1 cellular context compared by ENCODE assay signal in the genomic region with DNA sequence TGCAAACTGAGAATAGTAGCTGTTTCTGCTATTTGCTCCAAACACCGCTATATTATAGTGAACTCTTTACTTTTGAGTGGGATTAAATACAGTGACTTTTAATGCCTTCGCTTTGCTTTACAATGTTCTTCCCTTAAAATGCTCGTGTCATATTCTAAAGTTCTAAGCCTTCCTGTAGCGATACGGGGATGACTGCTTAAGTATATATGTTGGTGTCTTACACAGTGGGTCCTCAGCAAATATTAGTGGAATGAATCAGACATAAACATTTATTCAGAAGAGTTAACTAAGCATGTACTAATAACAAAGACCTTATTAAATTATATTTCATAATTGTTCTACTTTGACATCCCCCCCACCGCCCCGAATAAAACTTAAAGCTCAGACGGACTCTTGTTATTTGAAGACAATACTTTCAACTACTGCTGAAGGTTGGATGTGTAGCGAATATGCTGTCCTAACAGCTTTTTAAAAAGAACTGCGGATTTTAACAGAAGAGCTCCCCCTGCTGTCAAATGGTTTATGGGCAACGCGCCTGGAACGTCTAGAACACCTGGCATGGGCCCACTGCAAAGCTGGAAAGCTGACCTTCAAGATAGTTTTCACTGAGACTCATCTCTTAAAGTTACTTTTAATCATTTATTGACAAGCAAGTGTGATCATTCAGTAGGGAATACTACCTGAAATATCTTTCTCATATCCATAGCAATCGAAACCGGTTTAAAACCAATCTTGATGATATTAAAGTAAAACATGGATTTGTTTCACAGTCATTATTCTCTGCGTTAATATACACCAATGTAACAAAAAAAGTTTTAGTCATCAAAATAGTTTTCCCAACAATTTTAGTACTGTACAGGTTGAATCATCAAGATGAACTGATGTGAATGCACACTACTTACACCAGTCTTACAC.
TF ChIP-seq lines count a peak whose summit lies in the region.

No MANE protein-coding gene starts in this region.

TF ChIP-seq in GM12878, 131 proteins besides CTCF, POLR2A, EP300 and RAD21 (continued from another document):
- TF ChIP-seq, protein P1, sequence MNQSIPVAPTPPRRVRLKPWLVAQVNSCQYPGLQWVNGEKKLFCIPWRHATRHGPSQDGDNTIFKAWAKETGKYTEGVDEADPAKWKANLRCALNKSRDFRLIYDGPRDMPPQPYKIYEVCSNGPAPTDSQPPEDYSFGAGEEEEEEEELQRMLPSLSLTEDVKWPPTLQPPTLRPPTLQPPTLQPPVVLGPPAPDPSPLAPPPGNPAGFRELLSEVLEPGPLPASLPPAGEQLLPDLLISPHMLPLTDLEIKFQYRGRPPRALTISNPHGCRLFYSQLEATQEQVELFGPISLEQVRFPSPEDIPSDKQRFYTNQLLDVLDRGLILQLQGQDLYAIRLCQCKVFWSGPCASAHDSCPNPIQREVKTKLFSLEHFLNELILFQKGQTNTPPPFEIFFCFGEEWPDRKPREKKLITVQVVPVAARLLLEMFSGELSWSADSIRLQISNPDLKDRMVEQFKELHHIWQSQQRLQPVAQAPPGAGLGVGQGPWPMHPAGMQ (IDR thresholded peaks at IDR 0.05; ENCODE audit: borderline replicate concordance), result no peak
- TF ChIP-seq SPI1 (IDR thresholded peaks at IDR 0.05; ENCODE audit: borderline replicate concordance, insufficient read depth, low read depth, low read length) (no peak), BHLHE40 (IDR thresholded peaks at IDR 0.05; ENCODE audit: borderline replicate concordance in 1 of 2, low read depth in 2 of 2, low read length in 1 of 2) (no peak), CBX5 (IDR thresholded peaks at IDR 0.05; ENCODE audit: low read depth) (no peak), ZBED1 (IDR thresholded peaks at IDR 0.05; ENCODE audit: borderline replicate concordance) (no peak), TCF7 (IDR thresholded peaks at IDR 0.05; ENCODE audit: borderline replicate concordance) (0 out of 2 replicates have a peak, but pooled peaks have one; percentile 37), CREB1 (IDR thresholded peaks at IDR 0.05; ENCODE audit: low read depth) (0 out of 2 replicates have a peak, but pooled peaks have one; percentile 7), BMI1 (IDR thresholded peaks at IDR 0.05; ENCODE audit: borderline replicate concordance) (no peak), MEF2A (IDR thresholded peaks at IDR 0.05; ENCODE audit: insufficient read depth, low read depth, low read length) (no peak), EGR1 (IDR thresholded peaks at IDR 0.05; ENCODE audit: borderline replicate concordance in 1 of 2, low read depth in 2 of 2, low read length in 2 of 2) (no peak), SMC3 (IDR thresholded peaks at IDR 0.05; ENCODE audit: borderline replicate concordance, low read length) (peak; percentile 95), RUNX3 (IDR thresholded peaks at IDR 0.05; ENCODE audit: low read length) (0 out of 2 replicates have a peak, but pooled peaks have one; percentile 36), YY1 (IDR thresholded peaks at IDR 0.05; ENCODE audit: low read depth, low read length) (peak; percentile 59; the same call in 1 of the 2 replicates), MEF2B (IDR thresholded peaks at IDR 0.05; ENCODE audit: partially characterized antibody, poor library complexity, severe bottlenecking) (no peak), SREBF1 (IDR thresholded peaks at IDR 0.05; ENCODE audit: low read length) (0 out of 2 replicates have a peak, but pooled peaks have one; percentile 25), RB1 (IDR thresholded peaks at IDR 0.05; ENCODE audit: borderline replicate concordance) (0 out of 2 replicates have a peak, but pooled peaks have one; percentile 47), TCF12 (IDR thresholded peaks at IDR 0.05; ENCODE audit: low read depth, low read length) (peak; percentile 85), CEBPB (IDR thresholded peaks at IDR 0.05; ENCODE audit: borderline replicate concordance in 1 of 2, low read depth in 2 of 2, low read length in 2 of 2) (no peak), RFX5 (IDR thresholded peaks at IDR 0.05; ENCODE audit: low read depth, low read length) (0 out of 2 replicates have a peak, but pooled peaks have one; percentile 26), ZNF274 (IDR thresholded peaks at IDR 0.05; ENCODE audit: insufficient read depth, insufficient read length) (no peak), SIX5 (IDR thresholded peaks at IDR 0.05; ENCODE audit: low read depth, low read length, severe bottlenecking) (no peak), WRNIP1 (IDR thresholded peaks at IDR 0.05; ENCODE audit: borderline replicate concordance, low read depth, low read length) (no peak), POLR2AphosphoS2 (IDR thresholded peaks at IDR 0.05; ENCODE audit: low read depth, low read length) (no peak), MXI1 (IDR thresholded peaks at IDR 0.05; ENCODE audit: low read depth, low read length) (peak; percentile 28; the same call in 1 of the 2 replicates)
- TF ChIP-seq, protein P2, sequence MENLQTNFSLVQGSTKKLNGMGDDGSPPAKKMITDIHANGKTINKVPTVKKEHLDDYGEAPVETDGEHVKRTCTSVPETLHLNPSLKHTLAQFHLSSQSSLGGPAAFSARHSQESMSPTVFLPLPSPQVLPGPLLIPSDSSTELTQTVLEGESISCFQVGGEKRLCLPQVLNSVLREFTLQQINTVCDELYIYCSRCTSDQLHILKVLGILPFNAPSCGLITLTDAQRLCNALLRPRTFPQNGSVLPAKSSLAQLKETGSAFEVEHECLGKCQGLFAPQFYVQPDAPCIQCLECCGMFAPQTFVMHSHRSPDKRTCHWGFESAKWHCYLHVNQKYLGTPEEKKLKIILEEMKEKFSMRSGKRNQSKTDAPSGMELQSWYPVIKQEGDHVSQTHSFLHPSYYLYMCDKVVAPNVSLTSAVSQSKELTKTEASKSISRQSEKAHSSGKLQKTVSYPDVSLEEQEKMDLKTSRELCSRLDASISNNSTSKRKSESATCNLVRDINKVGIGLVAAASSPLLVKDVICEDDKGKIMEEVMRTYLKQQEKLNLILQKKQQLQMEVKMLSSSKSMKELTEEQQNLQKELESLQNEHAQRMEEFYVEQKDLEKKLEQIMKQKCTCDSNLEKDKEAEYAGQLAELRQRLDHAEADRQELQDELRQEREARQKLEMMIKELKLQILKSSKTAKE (IDR thresholded peaks at IDR 0.05; ENCODE audit: low read depth, poor library complexity, severe bottlenecking), result peak; percentile 51
- TF ChIP-seq, protein P3, sequence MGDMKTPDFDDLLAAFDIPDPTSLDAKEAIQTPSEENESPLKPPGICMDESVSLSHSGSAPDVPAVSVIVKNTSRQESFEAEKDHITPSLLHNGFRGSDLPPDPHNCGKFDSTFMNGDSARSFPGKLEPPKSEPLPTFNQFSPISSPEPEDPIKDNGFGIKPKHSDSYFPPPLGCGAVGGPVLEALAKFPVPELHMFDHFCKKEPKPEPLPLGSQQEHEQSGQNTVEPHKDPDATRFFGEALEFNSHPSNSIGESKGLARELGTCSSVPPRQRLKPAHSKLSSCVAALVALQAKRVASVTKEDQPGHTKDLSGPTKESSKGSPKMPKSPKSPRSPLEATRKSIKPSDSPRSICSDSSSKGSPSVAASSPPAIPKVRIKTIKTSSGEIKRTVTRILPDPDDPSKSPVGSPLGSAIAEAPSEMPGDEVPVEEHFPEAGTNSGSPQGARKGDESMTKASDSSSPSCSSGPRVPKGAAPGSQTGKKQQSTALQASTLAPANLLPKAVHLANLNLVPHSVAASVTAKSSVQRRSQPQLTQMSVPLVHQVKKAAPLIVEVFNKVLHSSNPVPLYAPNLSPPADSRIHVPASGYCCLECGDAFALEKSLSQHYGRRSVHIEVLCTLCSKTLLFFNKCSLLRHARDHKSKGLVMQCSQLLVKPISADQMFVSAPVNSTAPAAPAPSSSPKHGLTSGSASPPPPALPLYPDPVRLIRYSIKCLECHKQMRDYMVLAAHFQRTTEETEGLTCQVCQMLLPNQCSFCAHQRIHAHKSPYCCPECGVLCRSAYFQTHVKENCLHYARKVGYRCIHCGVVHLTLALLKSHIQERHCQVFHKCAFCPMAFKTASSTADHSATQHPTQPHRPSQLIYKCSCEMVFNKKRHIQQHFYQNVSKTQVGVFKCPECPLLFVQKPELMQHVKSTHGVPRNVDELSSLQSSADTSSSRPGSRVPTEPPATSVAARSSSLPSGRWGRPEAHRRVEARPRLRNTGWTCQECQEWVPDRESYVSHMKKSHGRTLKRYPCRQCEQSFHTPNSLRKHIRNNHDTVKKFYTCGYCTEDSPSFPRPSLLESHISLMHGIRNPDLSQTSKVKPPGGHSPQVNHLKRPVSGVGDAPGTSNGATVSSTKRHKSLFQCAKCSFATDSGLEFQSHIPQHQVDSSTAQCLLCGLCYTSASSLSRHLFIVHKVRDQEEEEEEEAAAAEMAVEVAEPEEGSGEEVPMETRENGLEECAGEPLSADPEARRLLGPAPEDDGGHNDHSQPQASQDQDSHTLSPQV (IDR thresholded peaks at IDR 0.05), result no peak
- TF ChIP-seq, protein P4, sequence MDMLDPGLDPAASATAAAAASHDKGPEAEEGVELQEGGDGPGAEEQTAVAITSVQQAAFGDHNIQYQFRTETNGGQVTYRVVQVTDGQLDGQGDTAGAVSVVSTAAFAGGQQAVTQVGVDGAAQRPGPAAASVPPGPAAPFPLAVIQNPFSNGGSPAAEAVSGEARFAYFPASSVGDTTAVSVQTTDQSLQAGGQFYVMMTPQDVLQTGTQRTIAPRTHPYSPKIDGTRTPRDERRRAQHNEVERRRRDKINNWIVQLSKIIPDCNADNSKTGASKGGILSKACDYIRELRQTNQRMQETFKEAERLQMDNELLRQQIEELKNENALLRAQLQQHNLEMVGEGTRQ (IDR thresholded peaks at IDR 0.05; ENCODE audit: borderline replicate concordance, low read depth, low read length), result no peak
